1 cellular context compared by ENCODE assay signal in the genomic region with DNA sequence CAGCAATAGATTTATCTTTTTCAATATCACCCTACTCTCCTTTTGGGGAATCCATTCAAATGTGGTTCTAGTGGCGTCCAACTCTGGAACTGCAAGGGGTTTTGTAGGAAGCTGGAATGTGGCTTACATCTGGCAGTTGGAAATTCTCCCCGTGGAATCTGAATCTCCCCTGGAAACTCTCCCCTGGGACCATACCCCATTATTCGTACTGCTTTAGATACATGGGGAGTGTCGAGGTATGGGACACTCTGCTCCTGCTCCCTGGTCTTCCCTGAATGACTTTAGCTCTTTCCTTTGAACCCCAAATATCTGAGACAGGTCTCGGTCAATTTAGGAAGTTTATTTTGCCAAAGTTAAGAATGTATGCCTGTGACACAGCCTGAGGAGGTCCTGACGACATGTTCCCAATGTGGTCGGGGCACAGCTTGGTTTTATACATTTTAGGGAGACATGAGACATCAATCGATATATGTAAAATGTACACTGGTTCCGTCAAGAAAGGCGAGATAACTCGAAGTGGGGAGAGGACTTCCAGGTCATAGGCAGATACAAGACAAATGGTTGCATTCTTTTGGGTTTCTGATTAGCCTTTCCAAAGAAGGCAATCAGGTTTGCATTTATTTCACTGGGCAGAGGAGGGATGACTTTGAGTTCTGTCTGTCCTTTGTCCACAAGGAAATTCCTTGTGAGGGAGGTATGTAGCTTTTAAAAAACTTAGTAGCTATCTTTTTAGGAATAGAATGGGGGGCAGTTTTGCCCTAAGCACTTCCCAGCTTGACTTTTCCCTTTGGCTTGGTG.
A peak's percentile ranks its signal among the peaks of the same experiment; 100 is the strongest.
TF ChIP-seq lines count a peak whose summit lies in the region.

No MANE protein-coding gene starts in this region.

TF ChIP-seq in K562, 482 proteins besides CTCF, POLR2A, EP300 and RAD21 (continued from another document):
- TF ChIP-seq ZNF766 (CRISPR knock-in tag; conservative IDR thresholded peaks at IDR 0.05): 0 out of 2 replicates have a peak, but pooled peaks have one; percentile 11
- TF ChIP-seq L3MBTL2 (IDR thresholded peaks at IDR 0.05): no peak
